In genomic region chr6:15685629-15686028, GRCh38 we compare ENCODE assay signal across 1 cellular context.
TF ChIP-seq lines count a peak whose summit lies in the region.

No MANE protein-coding gene starts in this region.

TF ChIP-seq in GM23338, 12 proteins besides CTCF, POLR2A, EP300 and RAD21 (continued from another document):
- TF ChIP-seq REST (IDR thresholded peaks at IDR 0.05; ENCODE audit: unreplicated experiment): no peak
